ENCODE assay signal across 25 cellular contexts in the genomic region with DNA sequence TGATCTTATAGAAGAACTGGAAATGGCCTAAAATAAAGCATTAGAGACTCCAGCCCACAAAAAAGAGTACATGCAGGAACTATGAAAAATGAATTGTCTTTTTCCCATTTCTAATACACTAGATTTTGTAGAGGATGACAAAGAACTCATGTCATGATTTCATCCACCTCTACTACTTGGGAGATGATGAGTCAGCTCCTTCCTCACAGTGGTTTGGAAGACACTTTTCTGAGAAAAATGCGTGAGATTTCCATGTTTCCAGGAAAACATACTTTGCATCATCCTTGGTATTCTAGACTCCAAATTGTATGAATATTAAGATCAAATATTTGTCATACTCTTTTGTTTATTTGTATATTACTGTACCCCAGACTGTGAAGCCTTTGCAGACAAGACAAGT.
"Had no signal": no experiment of that assay in that cellular context is flagged by ENCODE, and none has a peak within 500 bp of the region (broad histone marks: within the 10 kb centered on the region; RNA-seq: fewer than 3 reads in every experiment).

No MANE protein-coding gene starts in this region.

- H3K27me3 Mint-ChIP-seq: activated B cell treated with CpG ODN at 0.5 μM for 24 hours; activated CD4-positive, alpha-beta T cell treated with anti-CD3 and anti-CD28 coated beads, Interleukin-2, amount 10 ng/mL, durations not matched to agents 24 days and 14 days; activated naive CD4-positive, alpha-beta T cell treated with anti-CD3 and anti-CD28 coated beads, Interleukin-2, amount 50 U/mL, for 24 hours; activated T-cell treated with anti-CD3 and anti-CD28 coated beads, Interleukin-2, amount 50 U/mL, for 24 hours; brain; T-helper 17 cell had no signal

- H3K27me3 ChIP-seq: MG63 had no signal

- H3K36me3 ChIP-seq: cardiac muscle cell, MG63 had no signal

- H3K9me3 ChIP-seq: MG63 had no signal

- H3K4me3 ChIP-seq: cardiac muscle cell, MG63 had no signal

- H3K4me1 Mint-ChIP-seq: activated B cell treated with CpG ODN at 0.5 μM for 24 hours; activated CD4-positive, alpha-beta T cell treated with anti-CD3 and anti-CD28 coated beads, Interleukin-2, amount 10 ng/mL, durations not matched to agents 24 days and 14 days; activated naive CD4-positive, alpha-beta T cell treated with anti-CD3 and anti-CD28 coated beads, Interleukin-2, amount 50 U/mL, for 24 hours; brain; T-helper 17 cell had no signal

- H3K27ac Mint-ChIP-seq: activated B cell treated with CpG ODN at 0.5 μM for 24 hours; activated CD4-positive, alpha-beta T cell treated with anti-CD3 and anti-CD28 coated beads, Interleukin-2, amount 10 ng/mL, durations not matched to agents 24 days and 14 days; activated CD8-positive, alpha-beta memory T cell treated with anti-CD3 and anti-CD28 coated beads, Interleukin-2, amount 10 ng/mL, durations not matched to agents 7 days and 5 days; activated naive CD4-positive, alpha-beta T cell treated with anti-CD3 and anti-CD28 coated beads, Interleukin-2, amount 50 U/mL, for 24 hours; activated T-cell treated with anti-CD3 and anti-CD28 coated beads, Interleukin-2, amount 50 U/mL, for 24 hours; activated T-helper 1 cell treated with anti-CD3 and anti-CD28 coated beads, Interleukin-12 subunit alpha, Interleukin-12 subunit beta, Interleukin-2, Interleukin-4 antibody, amounts not matched to agents 30 ng/mL and 10 ng/mL and 1 ng/mL, durations not matched to agents 14 hours and 24 hours and 36 hours; brain; T-helper 17 cell had no signal

- DNase-seq: activated B cell treated with CpG ODN at 0.5 μM for 24 hours; activated CD4-positive, alpha-beta T cell treated with anti-CD3 and anti-CD28 coated beads for 1 hour; activated CD4-positive, alpha-beta T cell treated with anti-CD3 and anti-CD28 coated beads, Interleukin-2, amount 10 ng/mL, durations not matched to agents 24 days and 14 days; activated CD4-positive, alpha-beta T cell treated with anti-CD3 and anti-CD28 coated beads, Interleukin-2, amount 50 U/mL, for 48 hours; activated CD8-positive, alpha-beta memory T cell treated with anti-CD3 and anti-CD28 coated beads, Interleukin-2, amount 10 ng/mL, durations not matched to agents 7 days and 5 days; activated effector memory CD4-positive, alpha-beta T cell treated with Interleukin-2 at 50 U/mL for 16 hours; activated naive CD4-positive, alpha-beta T cell; activated T-cell treated with anti-CD3 and anti-CD28 coated beads, Interleukin-2, amount 50 U/mL, for 24 hours; aorta; MG63; MV-4-11; NCI-H1092 treated with DMSO at 0.1 percent for 48 hours; NCI-H1417 treated with DMSO at 0.1 percent for 48 hours; NCI-H1694; NCI-H2029 treated with DMSO at 0.1 percent for 48 hours; NCI-H446; NCI-H524; PC-3; SHP77 treated with DMSO at 0.1 percent for 48 hours; T-helper 17 cell; T-helper 9 cell had no signal

- H3K36me3 Mint-ChIP-seq: activated CD8-positive, alpha-beta memory T cell treated with anti-CD3 and anti-CD28 coated beads, Interleukin-2, amount 10 ng/mL, durations not matched to agents 7 days and 5 days; activated naive CD4-positive, alpha-beta T cell treated with anti-CD3 and anti-CD28 coated beads, Interleukin-2, amount 50 U/mL, for 24 hours; brain had no signal

- H3K27ac ChIP-seq: cardiac muscle cell had no signal

- H3K4me3 Mint-ChIP-seq: activated B cell treated with CpG ODN at 0.5 μM for 24 hours; activated CD4-positive, alpha-beta T cell treated with anti-CD3 and anti-CD28 coated beads, Interleukin-2, amount 10 ng/mL, durations not matched to agents 24 days and 14 days; activated CD8-positive, alpha-beta memory T cell treated with anti-CD3 and anti-CD28 coated beads, Interleukin-2, amount 10 ng/mL, durations not matched to agents 7 days and 5 days; activated naive CD4-positive, alpha-beta T cell treated with anti-CD3 and anti-CD28 coated beads, Interleukin-2, amount 50 U/mL, for 24 hours; activated T-cell treated with anti-CD3 and anti-CD28 coated beads, Interleukin-2, amount 50 U/mL, for 24 hours; activated T-helper 1 cell treated with anti-CD3 and anti-CD28 coated beads, Interleukin-12 subunit alpha, Interleukin-12 subunit beta, Interleukin-2, Interleukin-4 antibody, amounts not matched to agents 30 ng/mL and 10 ng/mL and 1 ng/mL, durations not matched to agents 14 hours and 24 hours and 36 hours; brain; T-helper 17 cell had no signal

- H3K9me3 Mint-ChIP-seq: activated B cell treated with CpG ODN at 0.5 μM for 24 hours; activated CD4-positive, alpha-beta T cell treated with anti-CD3 and anti-CD28 coated beads, Interleukin-2, amount 10 ng/mL, durations not matched to agents 24 days and 14 days; activated naive CD4-positive, alpha-beta T cell treated with anti-CD3 and anti-CD28 coated beads, Interleukin-2, amount 50 U/mL, for 24 hours; activated T-cell treated with anti-CD3 and anti-CD28 coated beads, Interleukin-2, amount 50 U/mL, for 24 hours had no signal
